Comparison of ENCODE assay signal across 17 cellular contexts in the genomic region with DNA sequence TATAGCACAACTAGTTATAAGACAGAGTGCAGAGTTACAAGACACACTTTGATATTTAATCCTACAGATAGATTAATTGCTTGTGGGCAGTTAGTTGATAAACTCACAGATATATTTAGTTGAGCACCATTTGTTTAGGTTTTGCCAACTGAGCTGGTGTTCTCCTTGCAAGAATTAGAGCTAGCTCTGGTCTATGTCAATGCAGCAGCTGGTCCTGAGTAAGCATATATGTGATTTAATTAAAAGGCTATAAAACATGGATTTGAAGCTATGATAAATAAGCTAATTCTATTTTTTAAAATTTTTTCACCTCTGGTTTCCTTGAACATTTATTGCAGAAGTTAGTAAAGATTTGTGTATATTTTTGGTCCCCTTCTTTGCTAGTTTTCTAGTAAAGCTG. TPM values are rescaled to one million over a fixed set of nuclear protein-coding genes. Genes with fewer than 3 reads are reported as not detected.
DNase-seq lines count a peak whose midpoint lies in the region; ATAC-seq, FAIRE-seq and TF ChIP-seq lines count a peak whose summit lies in the region.
"Had no signal": no experiment of that assay in that cellular context is flagged by ENCODE, and none has a peak within 500 bp of the region (broad histone marks: within the 10 kb centered on the region; RNA-seq: fewer than 3 reads in every experiment).

No MANE protein-coding gene starts in this region.

- H3K36me3 ChIP-seq in SK-N-SH (replicated peaks in 1 of 2; ENCODE audit: control insufficient read depth in 1 of 2, insufficient read depth in 2 of 2, low read length in 1 of 2) (no peaks in the 10 kb centered on the region), rectal smooth muscle tissue (ENCODE audit: control insufficient read depth, insufficient read depth, low read length) (no peaks in the 10 kb centered on the region), esophagus muscularis mucosa (no peaks in the 10 kb centered on the region)

- CTCF ChIA-PET in SK-N-SH (lab: Yijun Ruan, JAX), result interaction anchor here (0.8 kb wide), 1 partner anchor 10 kb away, joined by 3 read pairs; no protein-coding TSS in a partner anchor

- POLR2A ChIA-PET in SK-N-SH (lab: Yijun Ruan, JAX), result no interaction called here

- intact Hi-C loops in esophagus muscularis mucosa (cut with DNase I), result no loop called here

- TF ChIP-seq RAD21 in SK-N-SH (IDR thresholded peaks at IDR 0.05; ENCODE audit: low read length), result no peak

- H3F3A ChIP-seq in SK-N-SH (replicated peaks; ENCODE audit: insufficient read depth), result peaks cover 6% of the 10 kb centered on the region

- H3K4me1 Mint-ChIP-seq in immature natural killer cell, result peaks cover 59 to 73% of the 10 kb centered on the region in 2 donors

- no peak for ATAC-seq in HG03432 (IDR thresholded peaks at IDR 0.05; ENCODE audit: unreplicated experiment)
- no peak for ATAC-seq in GM18873 (IDR thresholded peaks at IDR 0.05; ENCODE audit: low FRiP score, unreplicated experiment)

- H3K27me3 Mint-ChIP-seq in immature natural killer cell (ENCODE audit: low read depth in 3 of 3), result peaks cover 0 to 2% (median 0%) of the 10 kb centered on the region in 3 donors

- H3K27me3 ChIP-seq in SK-N-SH (ENCODE audit: insufficient read depth) (no peaks in the 10 kb centered on the region), rectal smooth muscle tissue (ENCODE audit: control insufficient read depth, insufficient read depth, low read length) (no peaks in the 10 kb centered on the region), esophagus muscularis mucosa (no peaks in the 10 kb centered on the region)

- H3K27ac ChIP-seq in SK-N-SH (ENCODE audit: low read depth in 2 of 2, low read length in 1 of 2) (no peak overlapping the region), rectal smooth muscle tissue (ENCODE audit: low read depth, low read length) (peak overlapping the region; percentile 18), esophagus muscularis mucosa (replicated peaks in 1 of 4) (no peak overlapping the region)
- H3K27ac ChIP-seq: C4-2B had no signal

- H4K20me1 ChIP-seq in SK-N-SH (ENCODE audit: insufficient read depth), result no peaks in the 10 kb centered on the region

- TF ChIP-seq POLR2A in GM12891 (IDR thresholded peaks at IDR 0.05; ENCODE audit: low read depth, low read length) (no peak), esophagus muscularis mucosa (IDR thresholded peaks at IDR 0.05; ENCODE audit: low read depth) (no peak)

- H3K4me3 ChIP-seq in SK-N-SH (ENCODE audit: low read depth in 2 of 2, low read length in 1 of 2) (no peak overlapping the region), rectal smooth muscle tissue (ENCODE audit: low read length) (no peak overlapping the region), esophagus muscularis mucosa (no peak overlapping the region)
- H3K4me3 ChIP-seq: HAP-1, K562 had no signal

- FAIRE-seq in GM12891 (lab: Jason Lieb, UNC), result peak; percentile 38
- FAIRE-seq: K562 had no signal

- H3K9me3 ChIP-seq in SK-N-SH (no peaks in the 10 kb centered on the region), esophagus muscularis mucosa (no peaks in the 10 kb centered on the region)
- H3K9me3 ChIP-seq: HAP-1 had no signal

- H3K9me3 Mint-ChIP-seq in immature natural killer cell, result no peaks in the 10 kb centered on the region

- DNase-seq in GM12891 (ENCODE audit: insufficient read length, low spot score), result no peak
- peak; percentile 25 for DNase-seq in SK-N-SH
- no peak for DNase-seq in immature natural killer cell
- no peak for DNase-seq in midbrain (lab: John Stamatoyannopoulos, UW)
- DNase-seq in esophagus muscularis mucosa (ENCODE audit: extremely low spot score), result no peak
- DNase-seq: DMS79, NCI-H1105 treated with DMSO at 0.1 percent for 48 hours, NCI-H1694, NCI-H2081 treated with DMSO at 0.1 percent for 48 hours, NCI-H82, SHP77 had no signal

- H3K9ac ChIP-seq in SK-N-SH (no peak overlapping the region), rectal smooth muscle tissue (ENCODE audit: low read length) (no peak overlapping the region)

- H3K4me3 Mint-ChIP-seq in immature natural killer cell, result peak overlapping the region; percentile 29 to 66 (median 45)

- no peaks in the 10 kb centered on the region for H3K79me2 ChIP-seq in SK-N-SH (ENCODE audit: insufficient read depth)

- H3K4me1 ChIP-seq in SK-N-SH (ENCODE audit: control insufficient read depth in 1 of 2, insufficient read depth in 2 of 2, low read depth in 1 of 2, low read length in 1 of 2), result no peaks in the 10 kb centered on the region; a peak in 2 of 4 replicates
- peaks cover 17% of the 10 kb centered on the region for H3K4me1 ChIP-seq in rectal smooth muscle tissue (ENCODE audit: control insufficient read depth, insufficient read depth, low read length)
- peaks cover 18 to 45% (median 41%) of the 10 kb centered on the region in 4 donors for H3K4me1 ChIP-seq in esophagus muscularis mucosa

- no peak overlapping the region for H2AFZ ChIP-seq in SK-N-SH (ENCODE audit: low read depth)

- no peak overlapping the region for H3K4me2 ChIP-seq in SK-N-SH

- TF ChIP-seq CTCF in SK-N-SH (IDR thresholded peaks at IDR 0.05) (no peak), esophagus muscularis mucosa (IDR thresholded peaks at IDR 0.05) (no peak)

- peak in 1 of 2 experiments; percentile 58; a peak in 1 of 4 replicates for TF ChIP-seq EP300 in SK-N-SH (IDR thresholded peaks at IDR 0.05; ENCODE audit: borderline replicate concordance in 1 of 2, low read depth in 1 of 2, low read length in 1 of 2)
- TF ChIP-seq EP300 in esophagus muscularis mucosa (IDR thresholded peaks at IDR 0.05), result no peak

- peaks cover 0 to 4% (median 2%) of the 10 kb centered on the region in 3 donors for H3K36me3 Mint-ChIP-seq in immature natural killer cell

- peak overlapping the region in 3 of 6 donors; percentile 29 to 85 (median 67) for H3K27ac Mint-ChIP-seq in immature natural killer cell

- H3K9me2 ChIP-seq in SK-N-SH, result no peaks in the 10 kb centered on the region

TF ChIP-seq in GM12891, 5 proteins besides CTCF, POLR2A, EP300 and RAD21:
- no peak for TF ChIP-seq SPI1 (IDR thresholded peaks at IDR 0.05; ENCODE audit: low read depth, low read length)
- TF ChIP-seq POLR2AphosphoS5 (IDR thresholded peaks at IDR 0.05; ENCODE audit: low read depth, low read length), result no peak
- no peak for TF ChIP-seq TAF1 (IDR thresholded peaks at IDR 0.05; ENCODE audit: low read depth, low read length)
- TF ChIP-seq POU2F2 (IDR thresholded peaks at IDR 0.05; ENCODE audit: low read depth, low read length), result no peak
- no peak for TF ChIP-seq PAX5 (IDR thresholded peaks at IDR 0.05; ENCODE audit: insufficient read depth, low read length, severe bottlenecking)

TF ChIP-seq in SK-N-SH, 30 proteins besides CTCF, POLR2A, EP300 and RAD21:
- peak; percentile 20 for TF ChIP-seq CHD2 (IDR thresholded peaks at IDR 0.05; ENCODE audit: low read length, partially characterized antibody)
- TF ChIP-seq, protein P1, sequence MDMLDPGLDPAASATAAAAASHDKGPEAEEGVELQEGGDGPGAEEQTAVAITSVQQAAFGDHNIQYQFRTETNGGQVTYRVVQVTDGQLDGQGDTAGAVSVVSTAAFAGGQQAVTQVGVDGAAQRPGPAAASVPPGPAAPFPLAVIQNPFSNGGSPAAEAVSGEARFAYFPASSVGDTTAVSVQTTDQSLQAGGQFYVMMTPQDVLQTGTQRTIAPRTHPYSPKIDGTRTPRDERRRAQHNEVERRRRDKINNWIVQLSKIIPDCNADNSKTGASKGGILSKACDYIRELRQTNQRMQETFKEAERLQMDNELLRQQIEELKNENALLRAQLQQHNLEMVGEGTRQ (IDR thresholded peaks at IDR 0.05; ENCODE audit: borderline replicate concordance, low read depth, low read length), result no peak
- TF ChIP-seq GATA2 (CRISPR knock-in tag; IDR thresholded peaks at IDR 0.05), result peak; percentile 9; the same call in 1 of the 2 replicates
- TF ChIP-seq YY1 (IDR thresholded peaks at IDR 0.05; ENCODE audit: low read depth), result no peak
- peak; percentile 55; the same call in 1 of the 2 replicates for TF ChIP-seq RCOR1 (IDR thresholded peaks at IDR 0.05; ENCODE audit: low read length)

RNA-seq across cellular contexts. Expression of a gene that starts 35.6 kb away (rescaled TPM):
- 11.6 TPM for polyA plus RNA-seq in GM12891 (2012; ENCODE audit: low read depth, missing spikeins)
- polyA plus RNA-seq in SK-N-SH (2012; rRNA removed), result 4.8 and 5.3 TPM in 2 replicates
- 5.4 and 6.0 TPM in 2 replicates for polyA plus RNA-seq in SK-N-SH (2012; cell fraction: cytosol; rRNA removed)
- 3.0 and 5.8 TPM in 2 replicates for polyA plus RNA-seq in SK-N-SH (2012; cell fraction: nucleus; rRNA removed)
- polyA plus RNA-seq in immature natural killer cell, result 10 to 100 TPM in 1 of 3 donors, 1 to 10 TPM in 2; 5.6 to 13.3 (median 6.5) TPM
- total RNA-seq in esophagus muscularis mucosa, result 10 to 100 TPM; 19.5 to 26.0 (median 22.5) TPM
